13 cellular contexts compared by ENCODE assay signal in the genomic region with DNA sequence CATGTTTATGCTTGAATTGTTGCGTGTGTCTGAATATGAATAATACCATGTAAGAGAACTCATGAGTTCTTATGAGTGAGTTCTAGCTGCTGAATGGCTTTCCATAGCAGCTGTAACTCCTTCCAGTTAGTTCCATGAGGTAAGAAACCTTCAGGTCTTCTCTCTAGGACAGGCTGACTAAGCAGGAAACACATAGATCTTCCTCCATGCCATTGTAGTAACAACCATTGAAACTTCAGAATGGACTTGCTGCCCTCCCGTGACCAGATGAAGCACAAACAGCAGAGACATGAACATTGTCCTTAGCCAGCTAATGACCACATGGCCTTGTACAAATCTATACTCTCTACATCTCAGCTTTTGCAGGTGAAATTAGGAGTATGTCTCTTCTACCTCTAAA.
DNase-seq lines count a peak whose midpoint lies in the region; TF ChIP-seq lines count a peak whose summit lies in the region.
"Had no signal": no experiment of that assay in that cellular context is flagged by ENCODE, and none has a peak within 500 bp of the region (broad histone marks: within the 10 kb centered on the region; RNA-seq: fewer than 3 reads in every experiment).

No MANE protein-coding gene starts in this region.

- no peaks in the 10 kb centered on the region for H3K4me1 ChIP-seq in transverse colon
- H3K4me1 ChIP-seq: Caco-2 had no signal

- H3K27ac ChIP-seq in transverse colon: no peak overlapping the region

- in situ Hi-C loops in KBM-7 (cut with MboI; ENCODE audit: low pct_unique_long_range_greater_than_20kb, low sequenced_read_pairs): no loop called here
- in situ Hi-C loops in astrocyte of the cerebellum (cut with HindIII; ENCODE audit: low sequenced_read_pairs): no loop called here
- in situ Hi-C loops in transverse colon (cut with MboI; ENCODE audit: low pct_ligation_motif_present in 1 of 4, low pct_unique_long_range_greater_than_20kb in 1 of 4, low sequenced_read_pairs in 3 of 4): no loop called here

- 81 to 100% methylated on average over 1 to 2 of the region's 2 CpGs for WGBS in transverse colon (ENCODE audit: low coverage in 1 of 2), 2 donors

- TF ChIP-seq CTCF in astrocyte of the cerebellum (IDR thresholded peaks at IDR 0.05; ENCODE audit: low read depth, low read length, missing control alignments) (no peak), transverse colon (IDR thresholded peaks at IDR 0.05) (no peak)

- H3K27me3 ChIP-seq in transverse colon: no peaks in the 10 kb centered on the region

- H3K9me3 ChIP-seq in transverse colon: no peaks in the 10 kb centered on the region
- H3K9me3 ChIP-seq: Caco-2 had no signal

- H3K36me3 ChIP-seq in transverse colon: no peaks in the 10 kb centered on the region

- no peak for TF ChIP-seq POLR2A in transverse colon (IDR thresholded peaks at IDR 0.05)

- no peak for TF ChIP-seq EP300 in transverse colon (IDR thresholded peaks at IDR 0.05; ENCODE audit: low read depth)

- H3K4me3 ChIP-seq in astrocyte of the cerebellum (ENCODE audit: low read depth, low read length) (no peak overlapping the region), transverse colon (no peak overlapping the region)

- intact Hi-C loops in transverse colon (cut with DNase I; ENCODE audit: low total_unique reads): no loop called here

- DNase-seq in DMS53 (lab: John Stamatoyannopoulos, UW) (peak; percentile 18), KBM-7 (peak; percentile 1), astrocyte of the cerebellum (ENCODE audit: low read depth) (peak; percentile 9), kidney tubule cell (ENCODE audit: low spot score) (peak; percentile 49), transverse colon (no peak), epidermal melanocyte (ENCODE audit: insufficient read length, low spot score) (no peak), NCI-H510A treated with DMSO at 0.1 percent for 48 hours (lab: John Stamatoyannopoulos, UW) (no peak), NCI-H1092 (lab: John Stamatoyannopoulos, UW) (no peak)
- DNase-seq: activated CD4-positive, CD25-positive, alpha-beta regulatory T cell; activated T-cell treated with anti-CD3 and anti-CD28 coated beads, Interleukin-2, amount 50 U/mL, for 24 hours; NCI-H2227 treated with DMSO at 0.1 percent for 48 hours; substantia nigra had no signal

Comparison
In these comparisons a context has a peak if more than half of its experiments do, and no peak if none do; other contexts are left out.
1. DNase-seq: peak in DMS53 (single experiment), KBM-7 (single experiment), astrocyte of the cerebellum (single experiment) and kidney tubule cell (single experiment); none in transverse colon (single experiment), epidermal melanocyte (single experiment), NCI-H510A treated with DMSO at 0.1 percent for 48 hours (single experiment) and NCI-H1092 (single experiment).